28 cellular contexts compared by ENCODE assay signal in the genomic region with DNA sequence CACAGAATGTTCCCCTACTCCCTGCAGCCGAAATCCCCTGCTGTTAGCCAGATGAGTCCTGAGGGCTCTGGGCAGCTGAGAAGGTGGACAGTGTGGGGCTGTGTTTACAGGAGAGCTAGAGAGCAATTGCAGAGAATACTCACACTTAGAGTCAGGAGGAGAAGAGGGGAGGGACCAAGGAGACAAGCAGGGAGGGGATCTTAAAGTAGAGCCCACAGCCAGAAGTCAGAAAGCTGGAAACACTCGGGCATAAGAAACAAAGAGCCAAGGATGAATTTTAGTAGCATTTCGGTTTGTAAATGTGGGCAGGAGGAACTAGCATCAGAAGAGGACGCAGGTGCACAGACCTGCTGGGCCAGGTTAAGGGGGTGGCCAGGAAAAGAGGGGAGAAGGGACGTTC.
"Had no signal": no experiment of that assay in that cellular context is flagged by ENCODE, and none has a peak within 500 bp of the region (broad histone marks: within the 10 kb centered on the region; RNA-seq: fewer than 3 reads in every experiment).

No MANE protein-coding gene starts in this region.

- H3K4me3 Mint-ChIP-seq: naive thymus-derived CD4-positive, alpha-beta T cell; natural killer cell; nephron; neural progenitor cell; stimulated activated effector memory CD8-positive, alpha-beta T cell treated with anti-CD3 and anti-CD28 coated beads, Interleukin-12 subunit alpha, Interleukin-12 subunit beta, amount 100 ng/mL, for 72 hours; stimulated activated naive B cell treated with anti-CD40 and anti-IgM and Interleukin-4, amounts not matched to agents 10 μg/mL and 1 μg/mL and 100 μg/mL, for 72 hours; stimulated activated naive CD8-positive, alpha-beta T cell treated with anti-CD3 and anti-CD28 coated beads, Interleukin-15, Interleukin-2, amounts not matched to agents 100 ng/mL and 50 ng/mL, for 24 hours had no signal

- H3K27me3 ChIP-seq: neural progenitor cell, neutrophil, right lobe of liver, thyroid gland, tibial nerve, upper lobe of left lung, uterus had no signal

- H3K36me3 Mint-ChIP-seq: naive thymus-derived CD4-positive, alpha-beta T cell; natural killer cell; neural progenitor cell; stimulated activated effector memory CD8-positive, alpha-beta T cell treated with anti-CD3 and anti-CD28 coated beads, Interleukin-12 subunit alpha, Interleukin-12 subunit beta, amount 100 ng/mL, for 72 hours; stimulated activated naive B cell treated with anti-CD40 and anti-IgM and Interleukin-4, amounts not matched to agents 10 μg/mL and 1 μg/mL and 100 μg/mL, for 72 hours had no signal

- H3K9me3 ChIP-seq: neutrophil, pancreas, prostate gland, right lobe of liver, sigmoid colon, thoracic aorta, thyroid gland, upper lobe of left lung, uterus had no signal

- H3K9me3 Mint-ChIP-seq: natural killer cell; nephron; neural progenitor cell; stimulated activated effector memory CD8-positive, alpha-beta T cell treated with anti-CD3 and anti-CD28 coated beads, Interleukin-12 subunit alpha, Interleukin-12 subunit beta, amount 100 ng/mL, for 72 hours; stimulated activated naive CD8-positive, alpha-beta T cell treated with anti-CD3 and anti-CD28 coated beads, Interleukin-15, Interleukin-2, amounts not matched to agents 100 ng/mL and 50 ng/mL, for 24 hours had no signal

- H3K36me3 ChIP-seq: neural progenitor cell, neutrophil, pancreas, prostate gland, right lobe of liver, sigmoid colon, stomach, thoracic aorta, thyroid gland, tibial nerve, upper lobe of left lung, uterus had no signal

- H3K27ac Mint-ChIP-seq: naive thymus-derived CD4-positive, alpha-beta T cell; natural killer cell; nephron; neural progenitor cell; stimulated activated effector memory CD8-positive, alpha-beta T cell treated with anti-CD3 and anti-CD28 coated beads, Interleukin-12 subunit alpha, Interleukin-12 subunit beta, amount 100 ng/mL, for 72 hours; stimulated activated naive B cell treated with anti-CD40 and anti-IgM and Interleukin-4, amounts not matched to agents 10 μg/mL and 1 μg/mL and 100 μg/mL, for 72 hours; stimulated activated naive CD8-positive, alpha-beta T cell treated with anti-CD3 and anti-CD28 coated beads, Interleukin-15, Interleukin-2, amounts not matched to agents 100 ng/mL and 50 ng/mL, for 24 hours had no signal

- H3K27ac ChIP-seq: neural progenitor cell, neutrophil, pancreas, prostate gland, right lobe of liver, sigmoid colon, stomach, thoracic aorta, thyroid gland, tibial nerve, upper lobe of left lung, uterus had no signal

- H3K4me2 ChIP-seq: neural progenitor cell had no signal

- H3K4me1 ChIP-seq: pancreas, prostate gland, right lobe of liver, sigmoid colon, stomach, thyroid gland, tibial nerve, upper lobe of left lung, uterus had no signal

- H3K9ac ChIP-seq: neural progenitor cell had no signal

- ATAC-seq: naive thymus-derived CD4-positive, alpha-beta T cell; natural killer cell; pancreas; right cardiac atrium; right lobe of liver; stimulated activated effector memory CD8-positive, alpha-beta T cell treated with anti-CD3 and anti-CD28 coated beads, Interleukin-12 subunit alpha, Interleukin-12 subunit beta, amount 100 ng/mL, for 72 hours; stimulated activated naive B cell treated with anti-CD40 and anti-IgM and Interleukin-4, amounts not matched to agents 10 μg/mL and 1 μg/mL and 100 μg/mL, for 72 hours had no signal

- H3K4me1 Mint-ChIP-seq: natural killer cell; nephron; stimulated activated effector memory CD8-positive, alpha-beta T cell treated with anti-CD3 and anti-CD28 coated beads, Interleukin-12 subunit alpha, Interleukin-12 subunit beta, amount 100 ng/mL, for 72 hours; stimulated activated naive B cell treated with anti-CD40 and anti-IgM and Interleukin-4, amounts not matched to agents 10 μg/mL and 1 μg/mL and 100 μg/mL, for 72 hours had no signal

- DNase-seq: naive thymus-derived CD4-positive, alpha-beta T cell; natural killer cell; nucleus accumbens; pancreas; retina; right cardiac atrium; right lobe of liver; small intestine; stimulated activated CD4-positive, alpha-beta T cell treated with anti-CD3 and anti-CD28 coated beads, Interleukin-15, amount 100 ng/mL, for 24 hours; stimulated activated CD4-positive, alpha-beta T cell treated with anti-CD3 and anti-CD28 coated beads, Interleukin-2, amount 100 ng/mL, for 24 hours; stimulated activated CD4-positive, alpha-beta T cell treated with anti-CD3 and anti-CD28 coated beads, Interleukin-2, amount 100 ng/mL, for 48 hours; stimulated activated CD4-positive, alpha-beta T cell treated with anti-CD3 and anti-CD28 coated beads, Interleukin-4, amount 100 ng/mL, for 24 hours; stimulated activated naive B cell treated with anti-CD40 and anti-IgM and Interleukin-4, amounts not matched to agents 10 μg/mL and 1 μg/mL and 100 μg/mL, for 72 hours; stimulated activated naive CD4-positive, alpha-beta T cell treated with Interleukin-2 at 50 U/mL for 16 hours; stomach; thyroid gland; trophoblast cell; uterus had no signal

- H3K4me3 ChIP-seq: neural progenitor cell, pancreas, prostate gland, right lobe of liver, sigmoid colon, stomach, thoracic aorta, thyroid gland, tibial nerve, upper lobe of left lung, uterus had no signal
